ENCODE assay signal across 23 cellular contexts in the genomic region with DNA sequence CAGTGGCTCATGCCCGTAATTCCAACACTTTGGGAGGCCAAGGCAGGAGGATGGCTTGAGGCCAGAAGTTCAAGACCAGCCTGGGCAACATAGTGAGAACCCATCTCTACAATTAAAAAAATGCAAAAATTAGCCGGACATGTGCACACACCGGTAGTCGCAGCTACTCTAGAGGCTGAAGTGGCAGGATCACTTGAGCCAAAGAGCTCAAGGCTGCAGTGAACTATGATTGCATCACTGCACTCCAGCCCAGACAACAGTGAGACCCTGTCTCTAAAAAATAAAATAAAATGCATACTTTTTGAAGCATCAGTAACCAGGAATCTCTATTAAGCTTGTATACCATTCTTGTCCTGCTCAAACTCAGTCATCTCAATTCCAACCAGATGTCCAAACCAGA.
"Had no signal": no experiment of that assay in that cellular context is flagged by ENCODE, and none has a peak within 500 bp of the region (broad histone marks: within the 10 kb centered on the region; RNA-seq: fewer than 3 reads in every experiment).

No MANE protein-coding gene starts in this region.

- FAIRE-seq: bronchial epithelial cell had no signal

- H3K27ac ChIP-seq: Peyer's patch, RWPE1, SJCRH30, WERI-Rb-1 had no signal

- DNase-seq: activated CD4-positive, alpha-beta T cell treated with anti-CD3 and anti-CD28 coated beads for 4 hours; activated CD8-positive, alpha-beta memory T cell treated with anti-CD3 and anti-CD28 coated beads, Interleukin-2, amount 50 U/mL, for 4 hours; activated CD8-positive, alpha-beta T cell treated with anti-CD3 and anti-CD28 coated beads for 36 hours; activated naive CD4-positive, alpha-beta T cell; aorta; central memory CD4-positive, alpha-beta T cell; Kasumi-1; KBM-7; NCI-H1930; NCI-H345; NCI-H510A; NCI-H69; NK-92 treated with Interleukin-12 subunit alpha and Interleukin-12 subunit beta, amount 100 ng/mL, for 24 hours; OCI-M1; Peyer's patch; Right ventricle myocardium superior; SK-N-SH; T-helper 1 cell; WERI-Rb-1 had no signal

- H3K9ac ChIP-seq: SK-N-SH had no signal

- H3K4me1 ChIP-seq: Peyer's patch, SJCRH30 had no signal

- H3K27me3 ChIP-seq: Peyer's patch, SJCRH30 had no signal

- ATAC-seq: activated CD4-positive, CD25-positive, alpha-beta regulatory T cell treated with anti-CD3 and anti-CD28 coated beads, Interleukin-2, amount 50 U/mL, for 24 hours had no signal

- H3K4me2 ChIP-seq: SK-N-SH had no signal

- H3K4me3 ChIP-seq: Peyer's patch, SJCRH30 had no signal

- H3K36me3 ChIP-seq: Peyer's patch, SJCRH30, WERI-Rb-1 had no signal

- H3K9me3 ChIP-seq: Peyer's patch, SJCRH30, SK-N-SH had no signal
